1 cellular context compared by ENCODE assay signal in the genomic region with DNA sequence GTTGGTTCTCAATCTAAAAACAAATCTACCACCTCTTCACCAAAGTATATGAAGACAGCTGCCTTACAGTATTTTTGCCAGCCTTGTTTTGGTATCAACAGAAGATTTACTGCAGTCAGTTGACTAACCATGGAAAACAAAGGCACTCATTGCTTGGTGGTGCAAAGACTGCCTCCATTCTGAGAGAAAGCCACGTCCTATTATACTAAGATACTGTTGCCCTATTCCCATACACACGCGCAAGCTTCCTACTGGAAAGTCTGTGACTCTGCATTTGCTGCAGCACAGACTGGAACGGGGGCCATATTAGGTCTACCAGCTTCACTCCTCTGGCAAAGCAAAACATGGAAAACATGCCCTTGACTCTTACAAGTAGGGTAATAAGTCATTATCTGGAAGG.
TF ChIP-seq lines count a peak whose summit lies in the region.

No MANE protein-coding gene starts in this region.

TF ChIP-seq in WTC11, 78 proteins besides CTCF, POLR2A, EP300 and RAD21 (continued from another document):
- TF ChIP-seq, protein P1, sequence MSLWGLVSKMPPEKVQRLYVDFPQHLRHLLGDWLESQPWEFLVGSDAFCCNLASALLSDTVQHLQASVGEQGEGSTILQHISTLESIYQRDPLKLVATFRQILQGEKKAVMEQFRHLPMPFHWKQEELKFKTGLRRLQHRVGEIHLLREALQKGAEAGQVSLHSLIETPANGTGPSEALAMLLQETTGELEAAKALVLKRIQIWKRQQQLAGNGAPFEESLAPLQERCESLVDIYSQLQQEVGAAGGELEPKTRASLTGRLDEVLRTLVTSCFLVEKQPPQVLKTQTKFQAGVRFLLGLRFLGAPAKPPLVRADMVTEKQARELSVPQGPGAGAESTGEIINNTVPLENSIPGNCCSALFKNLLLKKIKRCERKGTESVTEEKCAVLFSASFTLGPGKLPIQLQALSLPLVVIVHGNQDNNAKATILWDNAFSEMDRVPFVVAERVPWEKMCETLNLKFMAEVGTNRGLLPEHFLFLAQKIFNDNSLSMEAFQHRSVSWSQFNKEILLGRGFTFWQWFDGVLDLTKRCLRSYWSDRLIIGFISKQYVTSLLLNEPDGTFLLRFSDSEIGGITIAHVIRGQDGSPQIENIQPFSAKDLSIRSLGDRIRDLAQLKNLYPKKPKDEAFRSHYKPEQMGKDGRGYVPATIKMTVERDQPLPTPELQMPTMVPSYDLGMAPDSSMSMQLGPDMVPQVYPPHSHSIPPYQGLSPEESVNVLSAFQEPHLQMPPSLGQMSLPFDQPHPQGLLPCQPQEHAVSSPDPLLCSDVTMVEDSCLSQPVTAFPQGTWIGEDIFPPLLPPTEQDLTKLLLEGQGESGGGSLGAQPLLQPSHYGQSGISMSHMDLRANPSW (CRISPR knock-in tag; conservative IDR thresholded peaks at IDR 0.05; ENCODE audit: low read depth) = no peak
- TF ChIP-seq, protein P2, sequence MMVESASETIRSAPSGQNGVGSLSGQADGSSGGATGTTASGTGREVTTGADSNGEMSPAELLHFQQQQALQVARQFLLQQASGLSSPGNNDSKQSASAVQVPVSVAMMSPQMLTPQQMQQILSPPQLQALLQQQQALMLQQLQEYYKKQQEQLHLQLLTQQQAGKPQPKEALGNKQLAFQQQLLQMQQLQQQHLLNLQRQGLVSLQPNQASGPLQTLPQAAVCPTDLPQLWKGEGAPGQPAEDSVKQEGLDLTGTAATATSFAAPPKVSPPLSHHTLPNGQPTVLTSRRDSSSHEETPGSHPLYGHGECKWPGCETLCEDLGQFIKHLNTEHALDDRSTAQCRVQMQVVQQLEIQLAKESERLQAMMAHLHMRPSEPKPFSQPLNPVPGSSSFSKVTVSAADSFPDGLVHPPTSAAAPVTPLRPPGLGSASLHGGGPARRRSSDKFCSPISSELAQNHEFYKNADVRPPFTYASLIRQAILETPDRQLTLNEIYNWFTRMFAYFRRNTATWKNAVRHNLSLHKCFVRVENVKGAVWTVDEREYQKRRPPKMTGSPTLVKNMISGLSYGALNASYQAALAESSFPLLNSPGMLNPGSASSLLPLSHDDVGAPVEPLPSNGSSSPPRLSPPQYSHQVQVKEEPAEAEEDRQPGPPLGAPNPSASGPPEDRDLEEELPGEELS (CRISPR knock-in tag; IDR thresholded peaks at IDR 0.05) = no peak
- TF ChIP-seq, protein P3, sequence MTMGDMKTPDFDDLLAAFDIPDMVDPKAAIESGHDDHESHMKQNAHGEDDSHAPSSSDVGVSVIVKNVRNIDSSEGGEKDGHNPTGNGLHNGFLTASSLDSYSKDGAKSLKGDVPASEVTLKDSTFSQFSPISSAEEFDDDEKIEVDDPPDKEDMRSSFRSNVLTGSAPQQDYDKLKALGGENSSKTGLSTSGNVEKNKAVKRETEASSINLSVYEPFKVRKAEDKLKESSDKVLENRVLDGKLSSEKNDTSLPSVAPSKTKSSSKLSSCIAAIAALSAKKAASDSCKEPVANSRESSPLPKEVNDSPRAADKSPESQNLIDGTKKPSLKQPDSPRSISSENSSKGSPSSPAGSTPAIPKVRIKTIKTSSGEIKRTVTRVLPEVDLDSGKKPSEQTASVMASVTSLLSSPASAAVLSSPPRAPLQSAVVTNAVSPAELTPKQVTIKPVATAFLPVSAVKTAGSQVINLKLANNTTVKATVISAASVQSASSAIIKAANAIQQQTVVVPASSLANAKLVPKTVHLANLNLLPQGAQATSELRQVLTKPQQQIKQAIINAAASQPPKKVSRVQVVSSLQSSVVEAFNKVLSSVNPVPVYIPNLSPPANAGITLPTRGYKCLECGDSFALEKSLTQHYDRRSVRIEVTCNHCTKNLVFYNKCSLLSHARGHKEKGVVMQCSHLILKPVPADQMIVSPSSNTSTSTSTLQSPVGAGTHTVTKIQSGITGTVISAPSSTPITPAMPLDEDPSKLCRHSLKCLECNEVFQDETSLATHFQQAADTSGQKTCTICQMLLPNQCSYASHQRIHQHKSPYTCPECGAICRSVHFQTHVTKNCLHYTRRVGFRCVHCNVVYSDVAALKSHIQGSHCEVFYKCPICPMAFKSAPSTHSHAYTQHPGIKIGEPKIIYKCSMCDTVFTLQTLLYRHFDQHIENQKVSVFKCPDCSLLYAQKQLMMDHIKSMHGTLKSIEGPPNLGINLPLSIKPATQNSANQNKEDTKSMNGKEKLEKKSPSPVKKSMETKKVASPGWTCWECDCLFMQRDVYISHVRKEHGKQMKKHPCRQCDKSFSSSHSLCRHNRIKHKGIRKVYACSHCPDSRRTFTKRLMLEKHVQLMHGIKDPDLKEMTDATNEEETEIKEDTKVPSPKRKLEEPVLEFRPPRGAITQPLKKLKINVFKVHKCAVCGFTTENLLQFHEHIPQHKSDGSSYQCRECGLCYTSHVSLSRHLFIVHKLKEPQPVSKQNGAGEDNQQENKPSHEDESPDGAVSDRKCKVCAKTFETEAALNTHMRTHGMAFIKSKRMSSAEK (CRISPR knock-in tag; IDR thresholded peaks at IDR 0.05; ENCODE audit: borderline replicate concordance) = no peak
- TF ChIP-seq PRRX2 (CRISPR knock-in tag; IDR thresholded peaks at IDR 0.05) = no peak
- no peak for TF ChIP-seq NR1H2 (CRISPR knock-in tag; IDR thresholded peaks at IDR 0.05)
- no peak for TF ChIP-seq TP53 (CRISPR knock-in tag; IDR thresholded peaks at IDR 0.05)
- TF ChIP-seq, protein P4, sequence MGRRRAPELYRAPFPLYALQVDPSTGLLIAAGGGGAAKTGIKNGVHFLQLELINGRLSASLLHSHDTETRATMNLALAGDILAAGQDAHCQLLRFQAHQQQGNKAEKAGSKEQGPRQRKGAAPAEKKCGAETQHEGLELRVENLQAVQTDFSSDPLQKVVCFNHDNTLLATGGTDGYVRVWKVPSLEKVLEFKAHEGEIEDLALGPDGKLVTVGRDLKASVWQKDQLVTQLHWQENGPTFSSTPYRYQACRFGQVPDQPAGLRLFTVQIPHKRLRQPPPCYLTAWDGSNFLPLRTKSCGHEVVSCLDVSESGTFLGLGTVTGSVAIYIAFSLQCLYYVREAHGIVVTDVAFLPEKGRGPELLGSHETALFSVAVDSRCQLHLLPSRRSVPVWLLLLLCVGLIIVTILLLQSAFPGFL (CRISPR knock-in tag; IDR thresholded peaks at IDR 0.05; ENCODE audit: borderline replicate concordance) = no peak
- TF ChIP-seq, protein P5, sequence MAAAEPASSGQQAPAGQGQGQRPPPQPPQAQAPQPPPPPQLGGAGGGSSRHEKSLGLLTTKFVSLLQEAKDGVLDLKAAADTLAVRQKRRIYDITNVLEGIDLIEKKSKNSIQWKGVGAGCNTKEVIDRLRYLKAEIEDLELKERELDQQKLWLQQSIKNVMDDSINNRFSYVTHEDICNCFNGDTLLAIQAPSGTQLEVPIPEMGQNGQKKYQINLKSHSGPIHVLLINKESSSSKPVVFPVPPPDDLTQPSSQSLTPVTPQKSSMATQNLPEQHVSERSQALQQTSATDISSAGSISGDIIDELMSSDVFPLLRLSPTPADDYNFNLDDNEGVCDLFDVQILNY (CRISPR knock-in tag; IDR thresholded peaks at IDR 0.05) = no peak
TF ChIP-seq in WTC11: peak in this region for 0.
